Comparison of ENCODE assay signal across 12 cellular contexts in genomic region chr7:24733414-24734060, GRCh38. TPM values are rescaled to one million over a fixed set of nuclear protein-coding genes. Genes with fewer than 3 reads are reported as not detected.
DNase-seq lines count a peak whose midpoint lies in the region; ATAC-seq, FAIRE-seq and TF ChIP-seq lines count a peak whose summit lies in the region.
"Had no signal": no experiment of that assay in that cellular context is flagged by ENCODE, and none has a peak within 500 bp of the region (broad histone marks: within the 10 kb centered on the region; RNA-seq: fewer than 3 reads in every experiment).

No MANE protein-coding gene starts in this region.

- peak overlapping the region; percentile 70 for H3K14ac ChIP-seq in IMR-90 (replicated peaks; ENCODE audit: low read depth, low read length)

- WGBS in IMR-90 (ENCODE audit: extremely low coverage in 2 of 2, insufficient read length in 1 of 2), 2 experiments: no CpG with 5 or more reads among the region's 2 CpGs
- 53 to 70% methylated on average over 2 of the region's 2 CpGs for WGBS in lower leg skin, 2 donors

- no peak for TF ChIP-seq RAD21 in IMR-90 (IDR thresholded peaks at IDR 0.05; ENCODE audit: low read length)

- ATAC-seq in GM18517 (IDR thresholded peaks at IDR 0.05; ENCODE audit: unreplicated experiment) (peak; percentile 13), GM23338 (no peak), IMR-90 (ENCODE audit: low read depth) (peak; percentile 4; the same call in 1 of the 2 replicates), HG03520 (IDR thresholded peaks at IDR 0.05; ENCODE audit: unreplicated experiment) (no peak)

- H2BK5ac ChIP-seq in IMR-90 (ENCODE audit: low read depth, low read length, poor library complexity, severe bottlenecking): peak overlapping the region; percentile 76

- H2AK5ac ChIP-seq in IMR-90 (ENCODE audit: low read depth, low read length): peak overlapping the region; percentile 52; the same call in 1 of the 2 replicates

- no peak for TF ChIP-seq CTCF in GM23338 (conservative IDR thresholded peaks at IDR 0.05; ENCODE audit: low read depth in 2 of 2)
- no peak for TF ChIP-seq CTCF in IMR-90 (conservative IDR thresholded peaks at IDR 0.05; ENCODE audit: low read depth, low read length)
- no peak for TF ChIP-seq CTCF in lower leg skin (IDR thresholded peaks at IDR 0.05)

- no peak overlapping the region for H3K9ac ChIP-seq in IMR-90 (ENCODE audit: low read depth, low read length)

- H3K4ac ChIP-seq in IMR-90 (ENCODE audit: low read depth, low read length): peak overlapping the region; percentile 76

- H3K9me2 ChIP-seq in GM23338 (ENCODE audit: insufficient read depth): no peaks in the 10 kb centered on the region

- H2BK120ac ChIP-seq in IMR-90 (ENCODE audit: low read depth, low read length): peak overlapping the region; percentile 57

- peaks cover 4% of the 10 kb centered on the region for H3K27me3 Mint-ChIP-seq in GM23338 (ENCODE audit: insufficient read depth, low read depth, poor library complexity)

- CTCF ChIA-PET in IMR-90 (lab: Yijun Ruan, JAX): interaction anchor here (0.9 kb wide), 1 partner anchor 32 kb away, joined by 3 read pairs; no protein-coding TSS in a partner anchor

- H3K23ac ChIP-seq in IMR-90 (ENCODE audit: low read depth, low read length): peak overlapping the region; percentile 48; the same call in 1 of the 2 replicates

- H3K4me3 ChIP-seq in GM23338 (no peak overlapping the region), IMR-90 (ENCODE audit: insufficient read depth, low read depth, low read length) (no peak overlapping the region), lower leg skin (ENCODE audit: low read depth, poor library complexity, severe bottlenecking) (no peak overlapping the region)
- H3K4me3 ChIP-seq: skin epidermis, vagina had no signal

- in situ Hi-C loops in IMR-90 (cut with MboI; ENCODE audit: low sequenced_read_pairs): no loop called here

- H3K36me3 Mint-ChIP-seq in GM23338 (ENCODE audit: low read depth): peaks cover 18% of the 10 kb centered on the region

- DNase-seq in GM23338 (ENCODE audit: low spot score) (no peak), IMR-90 (no peak), lower leg skin (ENCODE audit: low spot score in 2 of 2) (peak; percentile 6 to 60), urothelium cell line (ENCODE audit: low spot score) (no peak)
- DNase-seq in activated naive CD4-positive, alpha-beta T cell treated with Interleukin-2 at 50 U/mL for 16 hours: no peak
- DNase-seq: activated gamma-delta T cell treated with Interleukin-2 at 50 U/mL for 16 hours; stimulated activated naive CD4-positive, alpha-beta T cell treated with Interleukin-2 at 50 U/mL for 16 hours had no signal

- H3K4me1 ChIP-seq in GM23338 (ENCODE audit: insufficient read depth) (no peaks in the 10 kb centered on the region), IMR-90 (ENCODE audit: control insufficient read depth, insufficient read depth, low read length) (peaks cover 21% of the 10 kb centered on the region)
- H3K4me1 ChIP-seq: vagina had no signal

- peaks cover 26% of the 10 kb centered on the region for H3K9me1 ChIP-seq in IMR-90 (ENCODE audit: insufficient read depth, low read length)

- H4K91ac ChIP-seq in IMR-90 (ENCODE audit: insufficient read depth, low read depth, low read length): peak overlapping the region; percentile 86

- intact Hi-C loops in IMR-90 (cut with micrococcal nuclease) (no loop called here), lower leg skin (cut with DNase I; ENCODE audit: low total_unique reads) (no loop called here)

- H3K9me3 Mint-ChIP-seq in GM23338: peaks cover 23% of the 10 kb centered on the region

- H3F3A ChIP-seq in GM23338 (replicated peaks; ENCODE audit: low read depth): no peaks in the 10 kb centered on the region

- H3K4me1 Mint-ChIP-seq in GM23338: no peaks in the 10 kb centered on the region

- no peaks in the 10 kb centered on the region for H3K9me3 ChIP-seq in IMR-90 (ENCODE audit: control insufficient read depth, insufficient read depth, low read length)
- H3K9me3 ChIP-seq: vagina had no signal

- H3K36me3 ChIP-seq in GM23338 (ENCODE audit: insufficient read depth) (no peaks in the 10 kb centered on the region), IMR-90 (ENCODE audit: control insufficient read depth, insufficient read depth, low read length) (peaks cover 2% of the 10 kb centered on the region)
- H3K36me3 ChIP-seq: vagina had no signal

- H3K27ac Mint-ChIP-seq in GM23338: peak overlapping the region; percentile 22; the same call in 1 of the 2 replicates

- H2BK20ac ChIP-seq in IMR-90 (ENCODE audit: low read depth, low read length): peak overlapping the region; percentile 48; the same call in 1 of the 2 replicates

- no peak overlapping the region for H3K4me3 Mint-ChIP-seq in GM23338

- H3K4me2 ChIP-seq in GM23338: no peak overlapping the region
- H3K4me2 ChIP-seq in IMR-90 (ENCODE audit: low read depth, low read length): no peak overlapping the region

- H4K20me1 ChIP-seq in GM23338 (replicated peaks; ENCODE audit: insufficient read depth) (no peaks in the 10 kb centered on the region), IMR-90 (ENCODE audit: insufficient read depth, low read length) (peaks cover 5% of the 10 kb centered on the region; the same call in 1 of the 2 replicates)

- H3K56ac ChIP-seq in IMR-90 (ENCODE audit: extremely low read depth, insufficient read depth, low read length): no peak overlapping the region

- POLR2A ChIA-PET in IMR-90 (lab: Charles Lee; ENCODE audit: unreplicated experiment): interaction anchor here (0.6 kb wide), 1 partner anchor 1462 kb away, joined by 16 read pairs; no protein-coding TSS in a partner anchor

- dilution Hi-C loops in IMR-90 (cut with HindIII; ENCODE audit: low sequenced_read_pairs, unreplicated experiment): no loop called here

- peak overlapping the region; percentile 35 to 50; a peak in 2 of 4 replicates for H4K8ac ChIP-seq in IMR-90 (ENCODE audit: low read depth in 2 of 2, low read length in 2 of 2)

- peak overlapping the region; percentile 25; the same call in 2 of the 3 replicates for H2BK15ac ChIP-seq in IMR-90 (ENCODE audit: low read depth, low read length)

- H3K27me3 ChIP-seq in GM23338 (ENCODE audit: insufficient read depth): no peaks in the 10 kb centered on the region
- no peaks in the 10 kb centered on the region for H3K27me3 ChIP-seq in IMR-90 (ENCODE audit: control insufficient read depth, insufficient read depth, low read length)
- H3K27me3 ChIP-seq: vagina had no signal

- no TSS peak for BruUV-seq in IMR-90 (replicated peaks; lab: Mats Ljungman, UMichigan)

- TF ChIP-seq POLR2A in IMR-90 (IDR thresholded peaks at IDR 0.05; ENCODE audit: low read depth, low read length) (no peak), lower leg skin (IDR thresholded peaks at IDR 0.05) (no peak)

- peak overlapping the region; percentile 62 for H4K5ac ChIP-seq in IMR-90 (ENCODE audit: low read depth, low read length)

- H3K27ac ChIP-seq in GM23338 (ENCODE audit: low read depth) (no peak overlapping the region), IMR-90 (ENCODE audit: insufficient read depth, low read length) (peak overlapping the region; percentile 56)
- H3K27ac ChIP-seq: C4-2B, skin epidermis, vagina had no signal

- peak overlapping the region; percentile 29 for H2AK9ac ChIP-seq in IMR-90 (replicated peaks; ENCODE audit: low read depth, low read length, poor library complexity)

- no peak for FAIRE-seq in urothelium cell line (lab: Jason Lieb, UNC)

- H3K18ac ChIP-seq in IMR-90 (ENCODE audit: low read depth, low read length): peak overlapping the region; percentile 72

- peaks cover 50 to 55% of the 10 kb centered on the region in 2 experiments for H3K79me1 ChIP-seq in IMR-90 (ENCODE audit: low read depth in 1 of 2, low read length in 2 of 2)

- H2AFZ ChIP-seq in GM23338 (no peak overlapping the region), IMR-90 (replicated peaks; ENCODE audit: low read length, poor library complexity) (peak overlapping the region; percentile 16)

- H3K79me2 ChIP-seq in GM23338 (replicated peaks; ENCODE audit: insufficient read depth): no peaks in the 10 kb centered on the region

TF ChIP-seq in GM23338, 12 proteins besides CTCF, POLR2A, EP300 and RAD21 (continues in another document):
- TF ChIP-seq ZNF114 (CRISPR knock-in tag; IDR thresholded peaks at IDR 0.05) (no peak), EZH2phosphoT487 (IDR thresholded peaks at IDR 0.05; ENCODE audit: unreplicated experiment) (no peak), POLR2AphosphoS5 (IDR thresholded peaks at IDR 0.05; ENCODE audit: low read depth) (no peak), JUNB (IDR thresholded peaks at IDR 0.05; ENCODE audit: unreplicated experiment) (no peak), NANOG (IDR thresholded peaks at IDR 0.05; ENCODE audit: borderline replicate concordance) (no peak)

TF ChIP-seq in IMR-90, 13 proteins besides CTCF, POLR2A, EP300 and RAD21 (continues in another document):
- TF ChIP-seq, protein P1, sequence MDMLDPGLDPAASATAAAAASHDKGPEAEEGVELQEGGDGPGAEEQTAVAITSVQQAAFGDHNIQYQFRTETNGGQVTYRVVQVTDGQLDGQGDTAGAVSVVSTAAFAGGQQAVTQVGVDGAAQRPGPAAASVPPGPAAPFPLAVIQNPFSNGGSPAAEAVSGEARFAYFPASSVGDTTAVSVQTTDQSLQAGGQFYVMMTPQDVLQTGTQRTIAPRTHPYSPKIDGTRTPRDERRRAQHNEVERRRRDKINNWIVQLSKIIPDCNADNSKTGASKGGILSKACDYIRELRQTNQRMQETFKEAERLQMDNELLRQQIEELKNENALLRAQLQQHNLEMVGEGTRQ (IDR thresholded peaks at IDR 0.05; ENCODE audit: low read depth, low read length): no peak
- TF ChIP-seq SMC3 (IDR thresholded peaks at IDR 0.05; ENCODE audit: low read depth, low read length): no peak
- no peak for TF ChIP-seq MAFK (IDR thresholded peaks at IDR 0.05; ENCODE audit: low read depth, low read length)
- TF ChIP-seq MAZ (IDR thresholded peaks at IDR 0.05; ENCODE audit: borderline replicate concordance, low read depth, low read length): no peak
- no peak for TF ChIP-seq CHD1 (IDR thresholded peaks at IDR 0.05; ENCODE audit: low read depth, low read length)
- no peak for TF ChIP-seq FOS (IDR thresholded peaks at IDR 0.05; ENCODE audit: low read depth, low read length)
- no peak for TF ChIP-seq RCOR1 (IDR thresholded peaks at IDR 0.05; ENCODE audit: insufficient replicate concordance, low read length)
- TF ChIP-seq CEBPB (IDR thresholded peaks at IDR 0.05; ENCODE audit: low read depth, low read length): no peak
- TF ChIP-seq NFE2L2 (IDR thresholded peaks at IDR 0.05; ENCODE audit: low read depth, low read length): no peak
- no peak for TF ChIP-seq BHLHE40 (IDR thresholded peaks at IDR 0.05; ENCODE audit: low read depth, low read length)
- no peak for TF ChIP-seq MXI1 (IDR thresholded peaks at IDR 0.05; ENCODE audit: borderline replicate concordance, low read depth, low read length)

RNA-seq across cellular contexts. Expression of gene GSDME, which starts 23.7 kb away (rescaled TPM):
- 8.3 and 9.7 TPM in 2 replicates for total RNA-seq in GM23338 (2014; rRNA removed; shearing (Covaris generic))
- polyA plus RNA-seq in GM23338 (2016; fragmentation: Nextera tagmentation; extraction: Ambion mirVana) (7.3 and 8.5 TPM in 2 replicates), IMR-90 (2012; rRNA removed) (71.5 and 75.2 TPM in 2 replicates)
- total RNA-seq in IMR-90 (2012; rRNA removed) (78.7 and 88.3 TPM in 2 replicates), lower leg skin (1 to 10 TPM in 3 of 4 donors, under 1 TPM in 1; 0.42 to 9.2 (median 2.1) TPM)
- polyA plus RNA-seq in IMR-90 (2012; cell fraction: cytosol; rRNA removed): 49.6 and 55.2 TPM in 2 replicates
- polyA plus RNA-seq in IMR-90 (2012; cell fraction: nucleus; rRNA removed; ENCODE audit: low replicate concordance): 50.0 and 117 TPM in 2 replicates

Comparison
In these comparisons a context has a peak if more than half of its experiments do, and no peak if none do; other contexts are left out.
1. ATAC-seq: peak in GM18517 (single experiment) and IMR-90 (single experiment); none in GM23338 (single experiment) and HG03520 (single experiment).
2. DNase-seq: peak in lower leg skin (2 of 2); none in GM23338 (single experiment), IMR-90 (single experiment), urothelium cell line (single experiment) and activated naive CD4-positive, alpha-beta T cell treated with Interleukin-2 at 50 U/mL for 16 hours (single experiment).